Comparison of ENCODE assay signal across 12 cellular contexts in the genomic region with DNA sequence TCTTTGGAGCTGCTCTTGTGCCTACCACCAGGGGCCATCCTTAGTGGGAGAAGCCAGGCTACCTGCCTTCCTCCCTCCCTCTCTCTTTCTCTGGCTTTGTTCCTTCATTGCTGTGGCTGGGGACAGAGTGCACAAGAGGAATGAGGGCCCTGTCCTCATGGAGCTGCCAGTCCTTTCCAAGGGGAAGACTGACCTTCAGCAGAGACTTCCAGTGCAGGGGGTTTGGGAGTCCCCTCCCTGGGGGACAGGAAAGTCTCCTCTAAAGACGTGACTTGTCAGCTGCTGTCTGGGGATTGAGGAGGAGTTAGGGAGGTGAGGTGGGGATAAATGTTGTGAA.
DNase-seq lines count a peak whose midpoint lies in the region; ATAC-seq and TF ChIP-seq lines count a peak whose summit lies in the region.
"Had no signal": no experiment of that assay in that cellular context is flagged by ENCODE, and none has a peak within 500 bp of the region (broad histone marks: within the 10 kb centered on the region; RNA-seq: fewer than 3 reads in every experiment).

No MANE protein-coding gene starts in this region.

- peaks cover 60% of the 10 kb centered on the region for H4K20me1 ChIP-seq in neural progenitor cell (ENCODE audit: low read depth)

- H3K4me3 ChIP-seq in left ventricle myocardium inferior = no peak overlapping the region
- no peak overlapping the region for H3K4me3 ChIP-seq in endodermal cell (ENCODE audit: low read length)
- peak overlapping the region in 1 of 2 donors; percentile 37 for H3K4me3 ChIP-seq in muscle layer of colon (ENCODE audit: low read depth in 1 of 2, low read length in 2 of 2)
- no peak overlapping the region for H3K4me3 ChIP-seq in uterus
- no peak overlapping the region for H3K4me3 ChIP-seq in neural progenitor cell
- H3K4me3 ChIP-seq: spleen had no signal

- intact Hi-C loops in left ventricle myocardium inferior (cut with micrococcal nuclease) = no loop called here
- intact Hi-C loops in Right ventricle myocardium superior (cut with DNase I) = no loop called here
- intact Hi-C loops in uterus (cut with DNase I; ENCODE audit: low total_unique reads) = no loop called here

- H3K36me3 ChIP-seq in left ventricle myocardium inferior = no peaks in the 10 kb centered on the region
- no peaks in the 10 kb centered on the region for H3K36me3 ChIP-seq in endodermal cell (ENCODE audit: control insufficient read depth, insufficient read depth, low read length)
- no peaks in the 10 kb centered on the region for H3K36me3 ChIP-seq in muscle layer of colon (ENCODE audit: insufficient read depth, low read length)
- H3K36me3 ChIP-seq in uterus = no peaks in the 10 kb centered on the region
- H3K36me3 ChIP-seq in neural progenitor cell = no peaks in the 10 kb centered on the region
- H3K36me3 ChIP-seq: WERI-Rb-1 had no signal

- peaks cover 2% of the 10 kb centered on the region for H3K36me3 Mint-ChIP-seq in endodermal cell (ENCODE audit: low read depth)
- peaks cover 10% of the 10 kb centered on the region for H3K36me3 Mint-ChIP-seq in neural progenitor cell

- no peak overlapping the region for H2AFZ ChIP-seq in neural progenitor cell (replicated peaks)

- TF ChIP-seq CTCF in left ventricle myocardium inferior (IDR thresholded peaks at IDR 0.05; ENCODE audit: borderline replicate concordance) (no peak), endodermal cell (conservative IDR thresholded peaks at IDR 0.05) (peak; percentile 45), uterus (IDR thresholded peaks at IDR 0.05) (no peak), neural progenitor cell (IDR thresholded peaks at IDR 0.05) (no peak)

- WGBS in endodermal cell (ENCODE audit: insufficient coverage in 1 of 2, insufficient read length in 1 of 2), 2 experiments = 88% methylated on average over 1 of the region's 1 CpG; no CpG with 5 or more reads in 1 of the 2 experiments

- peaks cover 65% of the 10 kb centered on the region for H3K79me2 ChIP-seq in neural progenitor cell (ENCODE audit: low read depth)

- H3K27ac Mint-ChIP-seq in endodermal cell (no peak overlapping the region), neural progenitor cell (no peak overlapping the region)

- H3K27me3 Mint-ChIP-seq in endodermal cell (ENCODE audit: insufficient read depth) = no peaks in the 10 kb centered on the region
- peaks cover 14% of the 10 kb centered on the region for H3K27me3 Mint-ChIP-seq in neural progenitor cell (ENCODE audit: insufficient read depth, low read depth)

- no peaks in the 10 kb centered on the region for H3K27me3 ChIP-seq in left ventricle myocardium inferior (ENCODE audit: low read depth)
- H3K27me3 ChIP-seq in endodermal cell (ENCODE audit: control insufficient read depth, insufficient read depth, low read length, poor library complexity, severe bottlenecking) = no peaks in the 10 kb centered on the region
- no peaks in the 10 kb centered on the region for H3K27me3 ChIP-seq in muscle layer of colon (ENCODE audit: control insufficient read depth in 1 of 2, insufficient read depth in 2 of 2, low read length in 2 of 2)
- H3K27me3 ChIP-seq in uterus = no peaks in the 10 kb centered on the region
- H3K27me3 ChIP-seq in neural progenitor cell = no peaks in the 10 kb centered on the region
- H3K27me3 ChIP-seq: spleen had no signal

- peaks cover 67% of the 10 kb centered on the region for H3K4me1 ChIP-seq in left ventricle myocardium inferior
- no peaks in the 10 kb centered on the region for H3K4me1 ChIP-seq in endodermal cell (ENCODE audit: control insufficient read depth, insufficient read depth, low read length)
- H3K4me1 ChIP-seq in muscle layer of colon (ENCODE audit: insufficient read depth, low read length) = peaks cover 12% of the 10 kb centered on the region
- H3K4me1 ChIP-seq in uterus = no peaks in the 10 kb centered on the region
- H3K4me1 ChIP-seq in neural progenitor cell = peaks cover 9% of the 10 kb centered on the region

- no peak overlapping the region for H3K4me2 ChIP-seq in neural progenitor cell

- ATAC-seq in Right ventricle myocardium superior (ENCODE audit: poor library complexity) = no peak
- ATAC-seq in HG02884 (IDR thresholded peaks at IDR 0.05; ENCODE audit: unreplicated experiment) = no peak

- DNase-seq in left ventricle myocardium inferior (no peak), Right ventricle myocardium superior (no peak), endodermal cell (no peak), uterus (no peak), neural progenitor cell (ENCODE audit: low spot score) (no peak)
- DNase-seq in activated effector memory CD4-positive, alpha-beta T cell treated with Interleukin-2 at 50 U/mL for 16 hours = no peak
- DNase-seq: Kasumi-1, NCI-H2029, WERI-Rb-1 had no signal

- peaks cover 25% of the 10 kb centered on the region for H3K4me1 Mint-ChIP-seq in endodermal cell
- H3K4me1 Mint-ChIP-seq in neural progenitor cell = peaks cover 18% of the 10 kb centered on the region

- H3K9ac ChIP-seq in endodermal cell (ENCODE audit: extremely low read depth, low read length, poor library complexity, severe bottlenecking) = no peak overlapping the region
- no peak overlapping the region for H3K9ac ChIP-seq in muscle layer of colon (ENCODE audit: low read length)
- no peak overlapping the region for H3K9ac ChIP-seq in neural progenitor cell

- H3K27ac ChIP-seq in left ventricle myocardium inferior (replicated peaks) (peak overlapping the region; percentile 50), endodermal cell (ENCODE audit: low read depth, low read length) (no peak overlapping the region), muscle layer of colon (ENCODE audit: low read depth, low read length) (peak overlapping the region; percentile 49), uterus (peak overlapping the region; percentile 8 to 62), neural progenitor cell (no peak overlapping the region)
- H3K27ac ChIP-seq: WERI-Rb-1 had no signal

- H3K9me3 ChIP-seq in left ventricle myocardium inferior (replicated peaks) (no peaks in the 10 kb centered on the region), endodermal cell (ENCODE audit: control insufficient read depth, low read length) (no peaks in the 10 kb centered on the region), muscle layer of colon (ENCODE audit: low read length) (no peaks in the 10 kb centered on the region), uterus (no peaks in the 10 kb centered on the region), neural progenitor cell (ENCODE audit: low read depth) (no peaks in the 10 kb centered on the region)
- H3K9me3 ChIP-seq: spleen had no signal

- no peaks in the 10 kb centered on the region for H3K9me3 Mint-ChIP-seq in endodermal cell
- H3K9me3 Mint-ChIP-seq in neural progenitor cell = peaks cover 16% of the 10 kb centered on the region

- peaks cover 5% of the 10 kb centered on the region for H3F3A ChIP-seq in neural progenitor cell (ENCODE audit: low read depth)

- no peak for TF ChIP-seq POLR2A in uterus (IDR thresholded peaks at IDR 0.05)

- no peak overlapping the region for H3K4me3 Mint-ChIP-seq in endodermal cell
- H3K4me3 Mint-ChIP-seq in neural progenitor cell = no peak overlapping the region

Comparison
In these comparisons a context has a peak if more than half of its experiments do, and no peak if none do; other contexts are left out.
1. H3K27ac ChIP-seq: peak in left ventricle myocardium inferior (single experiment), muscle layer of colon (single experiment) and uterus (2 of 2); none in endodermal cell (single experiment) and neural progenitor cell (single experiment).